Comparison of ENCODE assay signal across 1 cellular context in the genomic region with DNA sequence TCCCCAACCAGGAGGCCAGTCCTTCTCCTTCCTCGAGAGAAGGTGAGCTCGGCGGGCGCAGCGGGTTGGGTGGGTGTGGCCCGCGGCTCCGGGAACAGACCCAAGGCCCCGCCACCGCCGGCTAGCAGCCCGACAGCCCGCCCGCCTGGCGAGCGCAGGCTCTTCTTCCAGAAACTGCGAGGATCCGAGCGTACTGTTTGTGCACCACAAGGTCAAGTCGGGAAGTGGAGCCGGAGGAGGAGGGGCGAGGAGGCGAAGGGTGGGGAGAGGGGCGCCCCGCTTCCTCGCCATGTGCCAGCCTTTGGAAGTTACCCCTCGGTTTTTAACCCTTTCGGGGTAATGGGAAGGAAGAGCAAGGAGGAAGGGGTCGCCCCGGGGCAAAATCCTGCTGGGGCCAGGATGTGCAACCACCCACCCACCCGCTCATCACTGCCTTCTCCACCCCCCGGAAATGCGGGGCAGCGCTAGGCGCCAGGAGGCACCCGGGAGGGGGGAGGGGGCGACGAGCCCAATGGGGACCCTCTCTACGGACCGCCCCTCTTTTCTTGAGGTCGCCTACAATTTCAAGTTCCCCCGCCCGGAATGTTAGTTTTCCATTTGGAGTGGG.
A peak's percentile ranks its signal among the peaks of the same experiment; 100 is the strongest.
TF ChIP-seq lines count a peak whose summit lies in the region.

No MANE protein-coding gene starts in this region.

TF ChIP-seq in HepG2, 621 proteins besides CTCF, POLR2A, EP300 and RAD21 (continued from another document and continues in another):
- TF ChIP-seq, protein P1, sequence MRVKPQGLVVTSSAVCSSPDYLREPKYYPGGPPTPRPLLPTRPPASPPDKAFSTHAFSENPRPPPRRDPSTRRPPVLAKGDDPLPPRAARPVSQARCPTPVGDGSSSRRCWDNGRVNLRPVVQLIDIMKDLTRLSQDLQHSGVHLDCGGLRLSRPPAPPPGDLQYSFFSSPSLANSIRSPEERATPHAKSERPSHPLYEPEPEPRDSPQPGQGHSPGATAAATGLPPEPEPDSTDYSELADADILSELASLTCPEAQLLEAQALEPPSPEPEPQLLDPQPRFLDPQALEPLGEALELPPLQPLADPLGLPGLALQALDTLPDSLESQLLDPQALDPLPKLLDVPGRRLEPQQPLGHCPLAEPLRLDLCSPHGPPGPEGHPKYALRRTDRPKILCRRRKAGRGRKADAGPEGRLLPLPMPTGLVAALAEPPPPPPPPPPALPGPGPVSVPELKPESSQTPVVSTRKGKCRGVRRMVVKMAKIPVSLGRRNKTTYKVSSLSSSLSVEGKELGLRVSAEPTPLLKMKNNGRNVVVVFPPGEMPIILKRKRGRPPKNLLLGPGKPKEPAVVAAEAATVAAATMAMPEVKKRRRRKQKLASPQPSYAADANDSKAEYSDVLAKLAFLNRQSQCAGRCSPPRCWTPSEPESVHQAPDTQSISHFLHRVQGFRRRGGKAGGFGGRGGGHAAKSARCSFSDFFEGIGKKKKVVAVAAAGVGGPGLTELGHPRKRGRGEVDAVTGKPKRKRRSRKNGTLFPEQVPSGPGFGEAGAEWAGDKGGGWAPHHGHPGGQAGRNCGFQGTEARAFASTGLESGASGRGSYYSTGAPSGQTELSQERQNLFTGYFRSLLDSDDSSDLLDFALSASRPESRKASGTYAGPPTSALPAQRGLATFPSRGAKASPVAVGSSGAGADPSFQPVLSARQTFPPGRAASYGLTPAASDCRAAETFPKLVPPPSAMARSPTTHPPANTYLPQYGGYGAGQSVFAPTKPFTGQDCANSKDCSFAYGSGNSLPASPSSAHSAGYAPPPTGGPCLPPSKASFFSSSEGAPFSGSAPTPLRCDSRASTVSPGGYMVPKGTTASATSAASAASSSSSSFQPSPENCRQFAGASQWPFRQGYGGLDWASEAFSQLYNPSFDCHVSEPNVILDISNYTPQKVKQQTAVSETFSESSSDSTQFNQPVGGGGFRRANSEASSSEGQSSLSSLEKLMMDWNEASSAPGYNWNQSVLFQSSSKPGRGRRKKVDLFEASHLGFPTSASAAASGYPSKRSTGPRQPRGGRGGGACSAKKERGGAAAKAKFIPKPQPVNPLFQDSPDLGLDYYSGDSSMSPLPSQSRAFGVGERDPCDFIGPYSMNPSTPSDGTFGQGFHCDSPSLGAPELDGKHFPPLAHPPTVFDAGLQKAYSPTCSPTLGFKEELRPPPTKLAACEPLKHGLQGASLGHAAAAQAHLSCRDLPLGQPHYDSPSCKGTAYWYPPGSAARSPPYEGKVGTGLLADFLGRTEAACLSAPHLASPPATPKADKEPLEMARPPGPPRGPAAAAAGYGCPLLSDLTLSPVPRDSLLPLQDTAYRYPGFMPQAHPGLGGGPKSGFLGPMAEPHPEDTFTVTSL (CRISPR knock-in tag; IDR thresholded peaks at IDR 0.05; ENCODE audit: borderline replicate concordance), result no peak
- no peak for TF ChIP-seq SOX6 (IDR thresholded peaks at IDR 0.05)
- peak; percentile 36; the same call in 1 of the 2 replicates for TF ChIP-seq SOX6 (CRISPR knock-in tag; IDR thresholded peaks at IDR 0.05)
- peak; percentile 96 for TF ChIP-seq ZNF777 (CRISPR knock-in tag; IDR thresholded peaks at IDR 0.05)
- TF ChIP-seq ISX (CRISPR knock-in tag; conservative IDR thresholded peaks at IDR 0.05), result no peak
- TF ChIP-seq, protein P2, sequence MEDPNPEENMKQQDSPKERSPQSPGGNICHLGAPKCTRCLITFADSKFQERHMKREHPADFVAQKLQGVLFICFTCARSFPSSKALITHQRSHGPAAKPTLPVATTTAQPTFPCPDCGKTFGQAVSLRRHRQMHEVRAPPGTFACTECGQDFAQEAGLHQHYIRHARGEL (CRISPR knock-in tag; IDR thresholded peaks at IDR 0.05), result no peak
- TF ChIP-seq, protein P3, sequence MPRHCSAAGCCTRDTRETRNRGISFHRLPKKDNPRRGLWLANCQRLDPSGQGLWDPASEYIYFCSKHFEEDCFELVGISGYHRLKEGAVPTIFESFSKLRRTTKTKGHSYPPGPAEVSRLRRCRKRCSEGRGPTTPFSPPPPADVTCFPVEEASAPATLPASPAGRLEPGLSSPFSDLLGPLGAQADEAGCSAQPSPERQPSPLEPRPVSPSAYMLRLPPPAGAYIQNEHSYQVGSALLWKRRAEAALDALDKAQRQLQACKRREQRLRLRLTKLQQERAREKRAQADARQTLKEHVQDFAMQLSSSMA (CRISPR knock-in tag; IDR thresholded peaks at IDR 0.05), result 0 out of 2 replicates have a peak, but pooled peaks have one; percentile 17
- TF ChIP-seq ZNF7 (CRISPR knock-in tag; IDR thresholded peaks at IDR 0.05), result no peak
- TF ChIP-seq, protein P4, sequence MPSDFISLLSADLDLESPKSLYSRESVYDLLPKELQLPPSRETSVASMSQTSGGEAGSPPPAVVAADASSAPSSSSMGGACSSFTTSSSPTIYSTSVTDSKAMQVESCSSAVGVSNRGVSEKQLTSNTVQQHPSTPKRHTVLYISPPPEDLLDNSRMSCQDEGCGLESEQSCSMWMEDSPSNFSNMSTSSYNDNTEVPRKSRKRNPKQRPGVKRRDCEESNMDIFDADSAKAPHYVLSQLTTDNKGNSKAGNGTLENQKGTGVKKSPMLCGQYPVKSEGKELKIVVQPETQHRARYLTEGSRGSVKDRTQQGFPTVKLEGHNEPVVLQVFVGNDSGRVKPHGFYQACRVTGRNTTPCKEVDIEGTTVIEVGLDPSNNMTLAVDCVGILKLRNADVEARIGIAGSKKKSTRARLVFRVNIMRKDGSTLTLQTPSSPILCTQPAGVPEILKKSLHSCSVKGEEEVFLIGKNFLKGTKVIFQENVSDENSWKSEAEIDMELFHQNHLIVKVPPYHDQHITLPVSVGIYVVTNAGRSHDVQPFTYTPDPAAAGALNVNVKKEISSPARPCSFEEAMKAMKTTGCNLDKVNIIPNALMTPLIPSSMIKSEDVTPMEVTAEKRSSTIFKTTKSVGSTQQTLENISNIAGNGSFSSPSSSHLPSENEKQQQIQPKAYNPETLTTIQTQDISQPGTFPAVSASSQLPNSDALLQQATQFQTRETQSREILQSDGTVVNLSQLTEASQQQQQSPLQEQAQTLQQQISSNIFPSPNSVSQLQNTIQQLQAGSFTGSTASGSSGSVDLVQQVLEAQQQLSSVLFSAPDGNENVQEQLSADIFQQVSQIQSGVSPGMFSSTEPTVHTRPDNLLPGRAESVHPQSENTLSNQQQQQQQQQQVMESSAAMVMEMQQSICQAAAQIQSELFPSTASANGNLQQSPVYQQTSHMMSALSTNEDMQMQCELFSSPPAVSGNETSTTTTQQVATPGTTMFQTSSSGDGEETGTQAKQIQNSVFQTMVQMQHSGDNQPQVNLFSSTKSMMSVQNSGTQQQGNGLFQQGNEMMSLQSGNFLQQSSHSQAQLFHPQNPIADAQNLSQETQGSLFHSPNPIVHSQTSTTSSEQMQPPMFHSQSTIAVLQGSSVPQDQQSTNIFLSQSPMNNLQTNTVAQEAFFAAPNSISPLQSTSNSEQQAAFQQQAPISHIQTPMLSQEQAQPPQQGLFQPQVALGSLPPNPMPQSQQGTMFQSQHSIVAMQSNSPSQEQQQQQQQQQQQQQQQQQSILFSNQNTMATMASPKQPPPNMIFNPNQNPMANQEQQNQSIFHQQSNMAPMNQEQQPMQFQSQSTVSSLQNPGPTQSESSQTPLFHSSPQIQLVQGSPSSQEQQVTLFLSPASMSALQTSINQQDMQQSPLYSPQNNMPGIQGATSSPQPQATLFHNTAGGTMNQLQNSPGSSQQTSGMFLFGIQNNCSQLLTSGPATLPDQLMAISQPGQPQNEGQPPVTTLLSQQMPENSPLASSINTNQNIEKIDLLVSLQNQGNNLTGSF (CRISPR knock-in tag; IDR thresholded peaks at IDR 0.05), result no peak
- TF ChIP-seq, protein P5, sequence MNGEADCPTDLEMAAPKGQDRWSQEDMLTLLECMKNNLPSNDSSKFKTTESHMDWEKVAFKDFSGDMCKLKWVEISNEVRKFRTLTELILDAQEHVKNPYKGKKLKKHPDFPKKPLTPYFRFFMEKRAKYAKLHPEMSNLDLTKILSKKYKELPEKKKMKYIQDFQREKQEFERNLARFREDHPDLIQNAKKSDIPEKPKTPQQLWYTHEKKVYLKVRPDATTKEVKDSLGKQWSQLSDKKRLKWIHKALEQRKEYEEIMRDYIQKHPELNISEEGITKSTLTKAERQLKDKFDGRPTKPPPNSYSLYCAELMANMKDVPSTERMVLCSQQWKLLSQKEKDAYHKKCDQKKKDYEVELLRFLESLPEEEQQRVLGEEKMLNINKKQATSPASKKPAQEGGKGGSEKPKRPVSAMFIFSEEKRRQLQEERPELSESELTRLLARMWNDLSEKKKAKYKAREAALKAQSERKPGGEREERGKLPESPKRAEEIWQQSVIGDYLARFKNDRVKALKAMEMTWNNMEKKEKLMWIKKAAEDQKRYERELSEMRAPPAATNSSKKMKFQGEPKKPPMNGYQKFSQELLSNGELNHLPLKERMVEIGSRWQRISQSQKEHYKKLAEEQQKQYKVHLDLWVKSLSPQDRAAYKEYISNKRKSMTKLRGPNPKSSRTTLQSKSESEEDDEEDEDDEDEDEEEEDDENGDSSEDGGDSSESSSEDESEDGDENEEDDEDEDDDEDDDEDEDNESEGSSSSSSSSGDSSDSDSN (CRISPR knock-in tag; IDR thresholded peaks at IDR 0.05), result peak; percentile 70; the same call in 1 of the 2 replicates
- TF ChIP-seq MED13 (CRISPR knock-in tag; IDR thresholded peaks at IDR 0.05), result 0 out of 2 replicates have a peak, but pooled peaks have one; percentile 4
- peak; percentile 80; the same call in 1 of the 2 replicates for TF ChIP-seq ZNF296 (CRISPR knock-in tag; conservative IDR thresholded peaks at IDR 0.05)
- TF ChIP-seq, protein P6, sequence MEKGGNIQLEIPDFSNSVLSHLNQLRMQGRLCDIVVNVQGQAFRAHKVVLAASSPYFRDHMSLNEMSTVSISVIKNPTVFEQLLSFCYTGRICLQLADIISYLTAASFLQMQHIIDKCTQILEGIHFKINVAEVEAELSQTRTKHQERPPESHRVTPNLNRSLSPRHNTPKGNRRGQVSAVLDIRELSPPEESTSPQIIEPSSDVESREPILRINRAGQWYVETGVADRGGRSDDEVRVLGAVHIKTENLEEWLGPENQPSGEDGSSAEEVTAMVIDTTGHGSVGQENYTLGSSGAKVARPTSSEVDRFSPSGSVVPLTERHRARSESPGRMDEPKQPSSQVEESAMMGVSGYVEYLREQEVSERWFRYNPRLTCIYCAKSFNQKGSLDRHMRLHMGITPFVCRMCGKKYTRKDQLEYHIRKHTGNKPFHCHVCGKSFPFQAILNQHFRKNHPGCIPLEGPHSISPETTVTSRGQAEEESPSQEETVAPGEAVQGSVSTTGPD (CRISPR knock-in tag; IDR thresholded peaks at IDR 0.05), result peak; percentile 11; the same call in 1 of the 2 replicates
- no peak for TF ChIP-seq RAD51 (IDR thresholded peaks at IDR 0.05; ENCODE audit: borderline replicate concordance)
- TF ChIP-seq ZNF138 (CRISPR knock-in tag; IDR thresholded peaks at IDR 0.05; ENCODE audit: low read depth), result no peak
- TF ChIP-seq NR2F2 (IDR thresholded peaks at IDR 0.05; ENCODE audit: borderline replicate concordance, low read depth), result peak; percentile 10; the same call in 1 of the 2 replicates
- TF ChIP-seq ZNF510 (CRISPR knock-in tag; IDR thresholded peaks at IDR 0.05; ENCODE audit: low read depth), result no peak
- no peak; the same call in 1 of the 2 replicates for TF ChIP-seq SPEN (CRISPR knock-in tag; IDR thresholded peaks at IDR 0.05; ENCODE audit: low read depth)
- peak; percentile 4; the same call in 1 of the 2 replicates for TF ChIP-seq REPIN1 (CRISPR knock-in tag; IDR thresholded peaks at IDR 0.05; ENCODE audit: borderline replicate concordance, low read depth)
- TF ChIP-seq, protein P7, sequence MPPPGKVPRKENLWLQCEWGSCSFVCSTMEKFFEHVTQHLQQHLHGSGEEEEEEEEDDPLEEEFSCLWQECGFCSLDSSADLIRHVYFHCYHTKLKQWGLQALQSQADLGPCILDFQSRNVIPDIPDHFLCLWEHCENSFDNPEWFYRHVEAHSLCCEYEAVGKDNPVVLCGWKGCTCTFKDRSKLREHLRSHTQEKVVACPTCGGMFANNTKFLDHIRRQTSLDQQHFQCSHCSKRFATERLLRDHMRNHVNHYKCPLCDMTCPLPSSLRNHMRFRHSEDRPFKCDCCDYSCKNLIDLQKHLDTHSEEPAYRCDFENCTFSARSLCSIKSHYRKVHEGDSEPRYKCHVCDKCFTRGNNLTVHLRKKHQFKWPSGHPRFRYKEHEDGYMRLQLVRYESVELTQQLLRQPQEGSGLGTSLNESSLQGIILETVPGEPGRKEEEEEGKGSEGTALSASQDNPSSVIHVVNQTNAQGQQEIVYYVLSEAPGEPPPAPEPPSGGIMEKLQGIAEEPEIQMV (CRISPR knock-in tag; IDR thresholded peaks at IDR 0.05; ENCODE audit: low read depth), result no peak; the same call in 1 of the 2 replicates
- TF ChIP-seq, protein P8, sequence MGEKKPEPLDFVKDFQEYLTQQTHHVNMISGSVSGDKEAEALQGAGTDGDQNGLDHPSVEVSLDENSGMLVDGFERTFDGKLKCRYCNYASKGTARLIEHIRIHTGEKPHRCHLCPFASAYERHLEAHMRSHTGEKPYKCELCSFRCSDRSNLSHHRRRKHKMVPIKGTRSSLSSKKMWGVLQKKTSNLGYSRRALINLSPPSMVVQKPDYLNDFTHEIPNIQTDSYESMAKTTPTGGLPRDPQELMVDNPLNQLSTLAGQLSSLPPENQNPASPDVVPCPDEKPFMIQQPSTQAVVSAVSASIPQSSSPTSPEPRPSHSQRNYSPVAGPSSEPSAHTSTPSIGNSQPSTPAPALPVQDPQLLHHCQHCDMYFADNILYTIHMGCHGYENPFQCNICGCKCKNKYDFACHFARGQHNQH (CRISPR knock-in tag; IDR thresholded peaks at IDR 0.05), result 0 out of 2 replicates have a peak, but pooled peaks have one; percentile 30
- no peak for TF ChIP-seq ZNF34 (CRISPR knock-in tag; IDR thresholded peaks at IDR 0.05; ENCODE audit: borderline replicate concordance)
- TF ChIP-seq SIN3A (IDR thresholded peaks at IDR 0.05; ENCODE audit: borderline replicate concordance, low read depth, low read length), result peak; percentile 44; the same call in 1 of the 2 replicates
- TF ChIP-seq ZKSCAN8 (CRISPR knock-in tag; IDR thresholded peaks at IDR 0.05; ENCODE audit: borderline replicate concordance), result no peak
